ENCODE assay signal across 11 cellular contexts in the genomic region with DNA sequence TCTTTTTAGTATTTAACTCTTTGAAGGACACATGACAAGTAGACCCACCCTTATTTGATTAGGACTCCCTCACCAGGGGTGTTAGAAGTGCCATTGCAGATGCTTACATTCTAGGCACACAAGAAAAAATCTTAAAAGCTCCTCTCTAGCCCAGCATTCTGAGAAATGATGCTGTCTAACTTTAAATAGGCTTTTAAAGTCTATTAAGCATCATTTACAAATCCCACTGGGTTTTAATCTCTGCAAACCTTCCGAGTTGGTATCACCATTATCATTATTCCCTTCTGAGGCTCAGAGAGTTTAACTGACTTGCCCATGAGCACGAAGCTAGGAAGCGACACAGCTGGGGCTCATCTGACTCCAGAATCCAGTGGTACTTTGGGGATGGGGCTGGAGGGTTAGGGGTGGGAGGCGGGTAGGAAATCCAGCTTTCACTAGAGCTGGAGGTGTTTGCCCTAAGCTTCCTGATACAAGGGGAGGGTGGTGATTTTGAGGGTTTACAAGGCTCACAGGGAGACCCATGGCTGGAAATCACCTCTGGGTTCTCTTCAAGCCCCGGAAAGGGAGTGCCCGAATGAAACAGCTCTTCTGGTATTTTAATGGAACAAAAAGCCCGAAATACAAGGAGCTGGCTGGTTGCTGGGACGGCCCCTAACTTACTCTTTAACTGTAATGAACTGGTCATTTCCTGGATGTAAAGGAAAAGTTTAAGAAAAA.
A peak's percentile ranks its signal among the peaks of the same experiment; 100 is the strongest.
DNase-seq lines count a peak whose midpoint lies in the region; ATAC-seq lines count a peak whose summit lies in the region.
"Had no signal": no experiment of that assay in that cellular context is flagged by ENCODE, and none has a peak within 500 bp of the region (broad histone marks: within the 10 kb centered on the region; RNA-seq: fewer than 3 reads in every experiment).

No MANE protein-coding gene starts in this region.

- peaks cover 31 to 69% (median 49%) of the 10 kb centered on the region in 3 donors for H3K4me1 Mint-ChIP-seq in CD8-positive, alpha-beta memory T cell
- H3K4me1 Mint-ChIP-seq in activated naive CD8-positive, alpha-beta T cell treated with anti-CD3 and anti-CD28 coated beads, Interleukin-2, amount 50 U/mL, for 24 hours: peaks cover 76% of the 10 kb centered on the region
- H3K4me1 Mint-ChIP-seq in naive B cell: peaks cover 29 to 33% (median 32%) of the 10 kb centered on the region in 3 donors

- H3K36me3 Mint-ChIP-seq in CD8-positive, alpha-beta memory T cell: peaks cover 0 to 5% (median 0%) of the 10 kb centered on the region in 3 donors
- peaks cover 10% of the 10 kb centered on the region for H3K36me3 Mint-ChIP-seq in activated naive CD8-positive, alpha-beta T cell treated with anti-CD3 and anti-CD28 coated beads, Interleukin-2, amount 50 U/mL, for 24 hours (ENCODE audit: low read depth)
- no peaks in the 10 kb centered on the region for H3K36me3 Mint-ChIP-seq in naive B cell

- DNase-seq in CD8-positive, alpha-beta memory T cell: no peak
- DNase-seq in activated naive CD8-positive, alpha-beta T cell treated with anti-CD3 and anti-CD28 coated beads, Interleukin-2, amount 50 U/mL, for 24 hours: peak; percentile 55
- DNase-seq in naive B cell: no peak
- no peak for DNase-seq in cerebellar cortex (ENCODE audit: low spot score)
- no peak for DNase-seq in NCI-H1048 (lab: John Stamatoyannopoulos, UW)
- DNase-seq: activated gamma-delta T cell treated with Interleukin-2 at 50 U/mL for 16 hours had no signal

- CTCF ChIA-PET in CD8-positive, alpha-beta memory T cell (lab: Charles Lee): interaction anchor here (1.9 kb wide), 1 partner anchor 11 kb away, joined by 9 read pairs; no protein-coding TSS in a partner anchor

- no peaks in the 10 kb centered on the region for H3K9me3 ChIP-seq in CD8-positive, alpha-beta memory T cell (ENCODE audit: low read length)
- H3K9me3 ChIP-seq: upper lobe of left lung had no signal

- no peaks in the 10 kb centered on the region for H3K27me3 Mint-ChIP-seq in CD8-positive, alpha-beta memory T cell
- H3K27me3 Mint-ChIP-seq in activated naive CD8-positive, alpha-beta T cell treated with anti-CD3 and anti-CD28 coated beads, Interleukin-2, amount 50 U/mL, for 24 hours: no peaks in the 10 kb centered on the region
- no peaks in the 10 kb centered on the region for H3K27me3 Mint-ChIP-seq in naive B cell

- H3K36me3 ChIP-seq in CD8-positive, alpha-beta memory T cell (ENCODE audit: insufficient read depth, low read length): no peaks in the 10 kb centered on the region
- H3K36me3 ChIP-seq: upper lobe of left lung had no signal

- no peak overlapping the region for H3K27ac ChIP-seq in CD8-positive, alpha-beta memory T cell (ENCODE audit: low read depth, low read length)

- H3K4me3 ChIP-seq in CD8-positive, alpha-beta memory T cell (ENCODE audit: low read length): no peak overlapping the region
- H3K4me3 ChIP-seq: lung, upper lobe of left lung had no signal

- H3K27ac Mint-ChIP-seq in CD8-positive, alpha-beta memory T cell: peak overlapping the region in 7 of 8 donors; percentile 2 to 90 (median 65)
- peak overlapping the region; percentile 96 for H3K27ac Mint-ChIP-seq in activated naive CD8-positive, alpha-beta T cell treated with anti-CD3 and anti-CD28 coated beads, Interleukin-2, amount 50 U/mL, for 24 hours
- peak overlapping the region in 5 of 6 donors; percentile 20 to 91 (median 64) for H3K27ac Mint-ChIP-seq in naive B cell

- ATAC-seq in HG02763 (IDR thresholded peaks at IDR 0.05; ENCODE audit: unreplicated experiment) (peak; percentile 14), naive B cell (ENCODE audit: low read depth in 2 of 2) (peak in 1 of 2 donors; percentile 36), GM18861 (IDR thresholded peaks at IDR 0.05; ENCODE audit: unreplicated experiment) (no peak), GM21619 (IDR thresholded peaks at IDR 0.05; ENCODE audit: unreplicated experiment) (no peak)
- peak; percentile 47 for ATAC-seq in activated naive CD8-positive, alpha-beta T cell treated with anti-CD3 and anti-CD28 coated beads, Interleukin-2, amount 50 U/mL, for 24 hours

- POLR2A ChIA-PET in CD8-positive, alpha-beta memory T cell (lab: Charles Lee): no interaction called here

- H3K4me1 ChIP-seq in CD8-positive, alpha-beta memory T cell (ENCODE audit: insufficient read depth, low read length): peaks cover 31% of the 10 kb centered on the region

- no peaks in the 10 kb centered on the region for H3K27me3 ChIP-seq in CD8-positive, alpha-beta memory T cell (ENCODE audit: insufficient read depth, low read length, poor library complexity, severe bottlenecking)
- H3K27me3 ChIP-seq: upper lobe of left lung had no signal

- H3K9me3 Mint-ChIP-seq in CD8-positive, alpha-beta memory T cell: no peaks in the 10 kb centered on the region
- no peaks in the 10 kb centered on the region for H3K9me3 Mint-ChIP-seq in activated naive CD8-positive, alpha-beta T cell treated with anti-CD3 and anti-CD28 coated beads, Interleukin-2, amount 50 U/mL, for 24 hours
- no peaks in the 10 kb centered on the region for H3K9me3 Mint-ChIP-seq in naive B cell

- peak overlapping the region in 5 of 7 donors; percentile 33 to 55 (median 48) for H3K4me3 Mint-ChIP-seq in CD8-positive, alpha-beta memory T cell
- peak overlapping the region; percentile 74 for H3K4me3 Mint-ChIP-seq in activated naive CD8-positive, alpha-beta T cell treated with anti-CD3 and anti-CD28 coated beads, Interleukin-2, amount 50 U/mL, for 24 hours
- H3K4me3 Mint-ChIP-seq in naive B cell: peak overlapping the region in 1 of 8 donors; percentile 51

Comparison
In these comparisons a context has a peak if more than half of its experiments do, and no peak if none do; other contexts are left out.
1. ATAC-seq: peak in HG02763 (single experiment) and activated naive CD8-positive, alpha-beta T cell treated with anti-CD3 and anti-CD28 coated beads, Interleukin-2, amount 50 U/mL, for 24 hours (single experiment); none in GM18861 (single experiment) and GM21619 (single experiment).
2. Peak in every context shown above with its lines, with median percentiles within 50 percentile points of each other: H3K27ac Mint-ChIP-seq.